Comparison of ENCODE assay signal across 8 cellular contexts in the genomic region with DNA sequence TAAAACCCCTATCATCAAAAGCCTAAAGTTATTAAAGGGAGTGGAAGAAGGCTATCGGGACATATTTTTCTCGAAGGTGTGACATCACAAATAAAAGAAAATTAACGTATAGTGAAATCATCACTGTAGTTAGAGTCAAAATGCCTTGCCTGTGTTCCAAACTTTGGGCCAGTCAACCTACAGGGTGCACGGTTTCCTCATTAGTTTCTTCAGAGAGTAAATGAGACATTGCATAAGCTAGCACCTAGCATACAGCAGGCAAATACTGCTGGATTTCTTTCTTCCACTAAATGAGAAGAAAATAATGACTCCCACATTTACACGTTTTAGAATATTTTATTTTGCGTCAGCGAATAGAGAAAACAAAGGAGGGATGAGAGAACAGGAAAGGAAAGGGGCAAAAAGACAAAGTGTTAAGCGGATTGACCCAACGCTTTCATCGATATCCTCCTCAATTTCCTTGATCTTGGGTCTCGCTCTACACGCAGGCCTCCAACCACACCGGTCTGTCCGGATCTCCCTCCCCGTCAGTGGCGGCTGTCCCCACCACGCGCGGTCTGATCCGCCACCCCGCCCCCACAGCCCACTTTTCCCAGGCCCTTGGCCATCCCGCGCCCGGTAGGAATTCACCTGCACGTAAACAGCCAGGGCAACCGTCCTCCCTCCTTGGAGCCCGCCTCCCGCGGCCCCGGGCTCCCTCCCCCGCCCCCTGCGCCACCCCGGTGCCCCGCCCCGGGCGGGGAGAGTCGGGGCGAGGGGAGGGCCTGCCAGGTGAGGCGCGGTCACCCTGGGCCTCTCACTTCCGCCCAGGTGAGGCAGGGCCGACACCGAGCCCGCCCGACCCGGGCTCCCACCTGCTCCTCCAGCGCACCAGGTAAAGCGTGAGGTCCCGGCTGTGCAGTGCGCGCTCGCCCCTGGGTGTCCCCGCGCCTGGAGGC. TPM values are rescaled to one million over a fixed set of nuclear protein-coding genes. Genes with fewer than 3 reads are reported as not detected.
DNase-seq lines count a peak whose midpoint lies in the region; ATAC-seq and TF ChIP-seq lines count a peak whose summit lies in the region.

A gene with protein sequence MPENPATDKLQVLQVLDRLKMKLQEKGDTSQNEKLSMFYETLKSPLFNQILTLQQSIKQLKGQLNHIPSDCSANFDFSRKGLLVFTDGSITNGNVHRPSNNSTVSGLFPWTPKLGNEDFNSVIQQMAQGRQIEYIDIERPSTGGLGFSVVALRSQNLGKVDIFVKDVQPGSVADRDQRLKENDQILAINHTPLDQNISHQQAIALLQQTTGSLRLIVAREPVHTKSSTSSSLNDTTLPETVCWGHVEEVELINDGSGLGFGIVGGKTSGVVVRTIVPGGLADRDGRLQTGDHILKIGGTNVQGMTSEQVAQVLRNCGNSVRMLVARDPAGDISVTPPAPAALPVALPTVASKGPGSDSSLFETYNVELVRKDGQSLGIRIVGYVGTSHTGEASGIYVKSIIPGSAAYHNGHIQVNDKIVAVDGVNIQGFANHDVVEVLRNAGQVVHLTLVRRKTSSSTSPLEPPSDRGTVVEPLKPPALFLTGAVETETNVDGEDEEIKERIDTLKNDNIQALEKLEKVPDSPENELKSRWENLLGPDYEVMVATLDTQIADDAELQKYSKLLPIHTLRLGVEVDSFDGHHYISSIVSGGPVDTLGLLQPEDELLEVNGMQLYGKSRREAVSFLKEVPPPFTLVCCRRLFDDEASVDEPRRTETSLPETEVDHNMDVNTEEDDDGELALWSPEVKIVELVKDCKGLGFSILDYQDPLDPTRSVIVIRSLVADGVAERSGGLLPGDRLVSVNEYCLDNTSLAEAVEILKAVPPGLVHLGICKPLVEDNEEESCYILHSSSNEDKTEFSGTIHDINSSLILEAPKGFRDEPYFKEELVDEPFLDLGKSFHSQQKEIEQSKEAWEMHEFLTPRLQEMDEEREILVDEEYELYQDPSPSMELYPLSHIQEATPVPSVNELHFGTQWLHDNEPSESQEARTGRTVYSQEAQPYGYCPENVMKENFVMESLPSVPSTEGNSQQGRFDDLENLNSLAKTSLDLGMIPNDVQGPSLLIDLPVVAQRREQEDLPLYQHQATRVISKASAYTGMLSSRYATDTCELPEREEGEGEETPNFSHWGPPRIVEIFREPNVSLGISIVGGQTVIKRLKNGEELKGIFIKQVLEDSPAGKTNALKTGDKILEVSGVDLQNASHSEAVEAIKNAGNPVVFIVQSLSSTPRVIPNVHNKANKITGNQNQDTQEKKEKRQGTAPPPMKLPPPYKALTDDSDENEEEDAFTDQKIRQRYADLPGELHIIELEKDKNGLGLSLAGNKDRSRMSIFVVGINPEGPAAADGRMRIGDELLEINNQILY (N-terminal part only) (plus strand): TSS at position 799 of the 938 bp plus-strand sequence. CDS start 20,413 bp downstream, outside the sequence.

- WGBS in aorta, 2 donors, result 4 to 6% methylated on average over 26 to 54 of the region's 54 CpGs

- peaks cover 10% of the 10 kb centered on the region for H3K4me1 ChIP-seq in RWPE2 (ENCODE audit: insufficient read depth, poor library complexity, severe bottlenecking)
- peaks cover 8% of the 10 kb centered on the region for H3K4me1 ChIP-seq in rectal smooth muscle tissue (ENCODE audit: control insufficient read depth, insufficient read depth, low read length)
- peaks cover 0 to 4% of the 10 kb centered on the region in 2 donors for H3K4me1 ChIP-seq in aorta (ENCODE audit: control insufficient read depth in 1 of 2, insufficient read depth in 2 of 2, low read length in 2 of 2)

- H3K36me3 Mint-ChIP-seq in activated naive CD8-positive, alpha-beta T cell treated with anti-CD3 and anti-CD28 coated beads, Interleukin-2, amount 10 ng/mL, durations not matched to agents 7 days and 5 days, result peaks cover 1% of the 10 kb centered on the region

- H3K36me3 ChIP-seq in RWPE2 (ENCODE audit: low read depth), result no peaks in the 10 kb centered on the region; the same call in 1 of the 2 replicates
- no peaks in the 10 kb centered on the region for H3K36me3 ChIP-seq in rectal smooth muscle tissue (ENCODE audit: control insufficient read depth, insufficient read depth, low read length)
- H3K36me3 ChIP-seq in aorta (ENCODE audit: control insufficient read depth in 1 of 2, insufficient read depth in 2 of 2, low read length in 1 of 2), result no peaks in the 10 kb centered on the region

- H3K4me3 Mint-ChIP-seq in activated naive CD8-positive, alpha-beta T cell treated with anti-CD3 and anti-CD28 coated beads, Interleukin-2, amount 10 ng/mL, durations not matched to agents 7 days and 5 days, result peak within 1 kb of the TSS; percentile 96

- no peaks in the 10 kb centered on the region for H3K27me3 Mint-ChIP-seq in activated naive CD8-positive, alpha-beta T cell treated with anti-CD3 and anti-CD28 coated beads, Interleukin-2, amount 10 ng/mL, durations not matched to agents 7 days and 5 days

- H3K9ac ChIP-seq in rectal smooth muscle tissue (ENCODE audit: low read length), result peak within 1 kb of the TSS; percentile 99

- H3K4me3 ChIP-seq in RWPE2 (ENCODE audit: severe bottlenecking) (peak within 1 kb of the TSS; percentile 90), rectal smooth muscle tissue (ENCODE audit: low read length) (peak within 1 kb of the TSS; percentile 88), aorta (ENCODE audit: low read length in 2 of 2) (peak within 1 kb of the TSS; percentile 77 to 96)

- ATAC-seq in HG03442 (IDR thresholded peaks at IDR 0.05; ENCODE audit: unreplicated experiment) (peak; percentile 80), RWPE2 (ENCODE audit: low read depth) (peak; percentile 91), left ventricle myocardium superior (peak; percentile 87), aorta (ENCODE audit: low FRiP score) (peak; percentile 82)
- peak; percentile 87 for ATAC-seq in activated naive CD8-positive, alpha-beta T cell treated with anti-CD3 and anti-CD28 coated beads, Interleukin-2, amount 10 ng/mL, durations not matched to agents 7 days and 5 days (ENCODE audit: low read depth)

- H3K27ac Mint-ChIP-seq in activated naive CD8-positive, alpha-beta T cell treated with anti-CD3 and anti-CD28 coated beads, Interleukin-2, amount 10 ng/mL, durations not matched to agents 7 days and 5 days, result peak within 1 kb of the TSS; percentile 94

- H3K9me3 ChIP-seq in RWPE2 (ENCODE audit: severe bottlenecking) (no peaks in the 10 kb centered on the region), aorta (ENCODE audit: control insufficient read depth, low read length) (no peaks in the 10 kb centered on the region)

- H3K27me3 ChIP-seq in RWPE2 (ENCODE audit: insufficient read depth, poor library complexity, severe bottlenecking) (no peaks in the 10 kb centered on the region), rectal smooth muscle tissue (ENCODE audit: control insufficient read depth, insufficient read depth, low read length) (no peaks in the 10 kb centered on the region), aorta (ENCODE audit: control insufficient read depth in 1 of 2, insufficient read depth in 2 of 2, low read length in 1 of 2) (no peaks in the 10 kb centered on the region)

- intact Hi-C loops in left ventricle myocardium superior (cut with micrococcal nuclease) (loop anchor here (10.0 kb wide), 1 partner anchor 93 kb away; no protein-coding TSS in a partner anchor), aorta (cut with DNase I) (loop anchor here (5.0 kb wide), 3 partner anchors 95 to 690 kb away; no protein-coding TSS in a partner anchor)

- TF ChIP-seq CTCF in RWPE2 (IDR thresholded peaks at IDR 0.05; ENCODE audit: poor library complexity, severe bottlenecking), result no peak

- DNase-seq in C1 segment of cervical spinal cord (lab: John Stamatoyannopoulos, UW) (peak; percentile 17 to 75 (median 42)), GM19240 (ENCODE audit: insufficient read length, low spot score) (peak; percentile 29), RWPE2 (ENCODE audit: low spot score) (peak; percentile 81), left ventricle myocardium superior (peak; percentile 74), aorta (peak; percentile 64 to 87)
- DNase-seq in activated naive CD8-positive, alpha-beta T cell treated with anti-CD3 and anti-CD28 coated beads, Interleukin-2, amount 10 ng/mL, durations not matched to agents 7 days and 5 days, result peak; percentile 77

- H3K27ac ChIP-seq in RWPE2 (ENCODE audit: poor library complexity, severe bottlenecking), result peak within 1 kb of the TSS; percentile 89
- peak within 1 kb of the TSS; percentile 96 for H3K27ac ChIP-seq in rectal smooth muscle tissue (ENCODE audit: low read depth, low read length)
- H3K27ac ChIP-seq in aorta (ENCODE audit: low read depth in 1 of 2, low read length in 2 of 2), result peak within 1 kb of the TSS; percentile 78 to 92

- H3K4me1 Mint-ChIP-seq in activated naive CD8-positive, alpha-beta T cell treated with anti-CD3 and anti-CD28 coated beads, Interleukin-2, amount 10 ng/mL, durations not matched to agents 7 days and 5 days, result peaks cover 13% of the 10 kb centered on the region

- no peaks in the 10 kb centered on the region for H3K9me3 Mint-ChIP-seq in activated naive CD8-positive, alpha-beta T cell treated with anti-CD3 and anti-CD28 coated beads, Interleukin-2, amount 10 ng/mL, durations not matched to agents 7 days and 5 days

- POLR2A ChIA-PET in activated naive CD8-positive, alpha-beta T cell treated with anti-CD3 and anti-CD28 coated beads, Interleukin-2, amount 10 ng/mL, durations not matched to agents 7 days and 5 days (lab: Charles Lee), result interaction anchor here (0.6 to 3.0 kb wide), 2 partner anchors 9 to 17 kb away, joined by 3 to 14 read pairs; a partner anchor contains a TSS

RNA-seq across cellular contexts. Expression of the gene that starts here (rescaled TPM):
- 10 to 100 TPM; 24.5 to 27.2 TPM for total RNA-seq in activated naive CD8-positive, alpha-beta T cell treated with anti-CD3 and anti-CD28 coated beads, Interleukin-2, amount 10 ng/mL, durations not matched to agents 7 days and 5 days
- total RNA-seq in left ventricle myocardium superior, result 125 TPM
- 10 to 100 TPM; 36.1 to 47.1 TPM for total RNA-seq in aorta
- 10 to 100 TPM in 1 of 2 donors, 1 to 10 TPM in 1; 8.0 to 12.5 TPM for polyA plus RNA-seq in aorta

Comparison
In these comparisons a context has a peak if more than half of its experiments do, and no peak if none do; other contexts are left out.
1. Peak in every context shown above with its lines: DNase-seq, ATAC-seq, H3K4me3 ChIP-seq and H3K27ac ChIP-seq.
2. DNase-seq: peak in every context shown above with its lines; median percentile 81 in RWPE2; 77 in activated naive CD8-positive, alpha-beta T cell treated with anti-CD3 and anti-CD28 coated beads, Interleukin-2, amount 10 ng/mL, durations not matched to agents 7 days and 5 days; 76 in aorta; 74 in left ventricle myocardium superior; 42 in C1 segment of cervical spinal cord; 29 in GM19240.